Comparison of ENCODE assay signal across 9 cellular contexts in the genomic region with DNA sequence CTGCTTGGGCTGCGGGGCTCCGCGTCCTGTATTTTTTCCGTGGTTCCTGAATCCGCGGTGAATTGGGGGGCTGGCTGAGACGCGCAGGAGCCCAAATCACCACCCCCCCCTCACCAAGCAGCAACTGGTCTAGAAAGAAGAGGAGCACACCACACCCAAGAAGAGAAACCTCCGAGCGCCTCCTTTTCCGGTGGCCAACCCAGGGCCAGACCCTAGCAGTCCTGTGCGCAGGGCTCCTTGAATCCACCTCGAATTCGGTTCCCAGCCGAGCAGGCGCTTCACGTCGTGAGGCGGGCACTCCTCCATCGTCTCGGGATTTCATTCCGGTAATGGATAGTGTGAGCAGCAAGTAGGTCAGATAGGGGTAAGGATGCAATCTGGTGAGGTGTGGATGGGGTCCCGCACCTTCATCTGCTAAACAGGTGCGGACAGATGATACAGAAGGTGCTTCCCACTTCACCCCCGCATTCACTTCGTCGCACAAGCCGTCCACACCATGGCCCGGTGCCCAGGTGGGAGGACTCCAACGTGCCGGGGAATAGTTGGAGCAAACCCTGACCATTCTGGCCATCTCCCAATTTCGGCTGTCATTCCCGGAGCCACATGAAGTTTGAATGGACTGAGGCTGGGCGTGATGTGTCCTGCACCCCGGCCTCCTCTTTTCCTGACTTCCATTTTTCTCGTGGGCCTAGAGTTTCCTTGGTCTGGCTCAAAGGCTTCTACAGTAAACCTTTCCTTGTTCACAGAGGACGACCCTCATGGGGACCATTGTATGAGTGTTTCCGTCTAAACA. TPM values are rescaled to one million over a fixed set of nuclear protein-coding genes. Genes with fewer than 3 reads are reported as not detected.
DNase-seq lines count a peak whose midpoint lies in the region; ATAC-seq and TF ChIP-seq lines count a peak whose summit lies in the region.
"Had no signal": no experiment of that assay in that cellular context is flagged by ENCODE, and none has a peak within 500 bp of the region (broad histone marks: within the 10 kb centered on the region; RNA-seq: fewer than 3 reads in every experiment).

No MANE protein-coding gene starts in this region.

- H3K4me3 ChIP-seq in left ventricle myocardium inferior: peak overlapping the region; percentile 71
- peak overlapping the region in 7 of 8 donors; percentile 10 to 55 (median 23) for H3K4me3 ChIP-seq in spleen

- H3K4me1 ChIP-seq in left ventricle myocardium inferior (peaks cover 22% of the 10 kb centered on the region), spleen (peaks cover 0 to 18% (median 6%) of the 10 kb centered on the region in 6 donors)

- H3K9me3 ChIP-seq in left ventricle myocardium inferior (replicated peaks): peaks cover 4% of the 10 kb centered on the region
- peaks cover 0 to 55% (median 4%) of the 10 kb centered on the region in 8 donors for H3K9me3 ChIP-seq in spleen

- peak overlapping the region; percentile 52 for H3K4me3 Mint-ChIP-seq in activated CD8-positive, alpha-beta memory T cell treated with anti-CD3 and anti-CD28 coated beads, Interleukin-2, amount 10 ng/mL, durations not matched to agents 7 days and 5 days

- intact Hi-C loops in left ventricle myocardium inferior (cut with micrococcal nuclease): no loop called here
- intact Hi-C loops in spleen (cut with DNase I; ENCODE audit: low total_unique reads): no loop called here

- H3K36me3 ChIP-seq in left ventricle myocardium inferior (no peaks in the 10 kb centered on the region), spleen (no peaks in the 10 kb centered on the region)

- in situ Hi-C loops in GM13976 (cut with MboI; ENCODE audit: low sequenced_read_pairs, unreplicated experiment): no loop called here

- H3K4me1 Mint-ChIP-seq in activated CD8-positive, alpha-beta memory T cell treated with anti-CD3 and anti-CD28 coated beads, Interleukin-2, amount 10 ng/mL, durations not matched to agents 7 days and 5 days: peaks cover 12% of the 10 kb centered on the region

- H3K36me3 Mint-ChIP-seq in activated CD8-positive, alpha-beta memory T cell treated with anti-CD3 and anti-CD28 coated beads, Interleukin-2, amount 10 ng/mL, durations not matched to agents 7 days and 5 days: peaks cover 1% of the 10 kb centered on the region

- H3K27ac ChIP-seq in left ventricle myocardium inferior (replicated peaks) (no peak overlapping the region), spleen (no peak overlapping the region)

- no peak overlapping the region for H3K27ac Mint-ChIP-seq in activated CD8-positive, alpha-beta memory T cell treated with anti-CD3 and anti-CD28 coated beads, Interleukin-2, amount 10 ng/mL, durations not matched to agents 7 days and 5 days

- 59 to 67% (median 64%) methylated on average over 37 to 38 of the region's 38 CpGs for WGBS in spleen, 5 donors

- H3K9me3 Mint-ChIP-seq in activated CD8-positive, alpha-beta memory T cell treated with anti-CD3 and anti-CD28 coated beads, Interleukin-2, amount 10 ng/mL, durations not matched to agents 7 days and 5 days (ENCODE audit: low read depth): peaks cover 2% of the 10 kb centered on the region

- ATAC-seq in activated CD8-positive, alpha-beta memory T cell treated with anti-CD3 and anti-CD28 coated beads, Interleukin-2, amount 10 ng/mL, durations not matched to agents 7 days and 5 days: no peak
- no peak for ATAC-seq in GM21619 (IDR thresholded peaks at IDR 0.05; ENCODE audit: unreplicated experiment)
- ATAC-seq: PC-3 had no signal

- no peak for TF ChIP-seq POLR2A in spleen (IDR thresholded peaks at IDR 0.05)

- H3K27me3 ChIP-seq in left ventricle myocardium inferior (ENCODE audit: low read depth): peaks cover 27% of the 10 kb centered on the region
- H3K27me3 ChIP-seq in spleen (replicated peaks in 1 of 7): peaks cover 0 to 65% (median 15%) of the 10 kb centered on the region in 7 donors

- H3K27me3 Mint-ChIP-seq in activated CD8-positive, alpha-beta memory T cell treated with anti-CD3 and anti-CD28 coated beads, Interleukin-2, amount 10 ng/mL, durations not matched to agents 7 days and 5 days: peaks cover 52% of the 10 kb centered on the region

- CTCF ChIA-PET in activated CD8-positive, alpha-beta memory T cell treated with anti-CD3 and anti-CD28 coated beads, Interleukin-2, amount 10 ng/mL, durations not matched to agents 7 days and 5 days (lab: Charles Lee): no interaction called here

- TF ChIP-seq CTCF in GM13976 (IDR thresholded peaks at IDR 0.05; ENCODE audit: borderline replicate concordance, control extremely low read depth, extremely low read depth, insufficient read depth, missing control alignments) (no peak), left ventricle myocardium inferior (IDR thresholded peaks at IDR 0.05; ENCODE audit: borderline replicate concordance) (no peak), spleen (IDR thresholded peaks at IDR 0.05 in 8 of 11, conservative IDR thresholded peaks at IDR 0.05 in 3 of 11) (no peak)

- peak; percentile 12 for DNase-seq in GM13976 (ENCODE audit: low spot score)
- DNase-seq in activated CD8-positive, alpha-beta memory T cell treated with anti-CD3 and anti-CD28 coated beads, Interleukin-2, amount 10 ng/mL, durations not matched to agents 7 days and 5 days: peak; percentile 38
- DNase-seq in left ventricle myocardium inferior: no peak
- no peak for DNase-seq in spleen
- DNase-seq in NCI-H2107 (lab: John Stamatoyannopoulos, UW): no peak
- no peak for DNase-seq in NOMO-1 treated with dmso at 0.1 percent for 144 hours (lab: John Stamatoyannopoulos, UW; ENCODE audit: unreplicated experiment)
- no peak for DNase-seq in A172 (ENCODE audit: low spot score)
- DNase-seq: PC-3 had no signal

RNA-seq across cellular contexts. Expression of gene ZNF273, which starts 19.8 kb away (rescaled TPM):
- total RNA-seq in activated CD8-positive, alpha-beta memory T cell treated with anti-CD3 and anti-CD28 coated beads, Interleukin-2, amount 10 ng/mL, durations not matched to agents 7 days and 5 days: 10 to 100 TPM in 1 of 2 experiments, 1 to 10 TPM in 1; 8.4 to 13.6 TPM
- total RNA-seq in left ventricle myocardium inferior: 1.1 TPM
- total RNA-seq in spleen: 10 to 100 TPM in 1 of 7 donors, 1 to 10 TPM in 6; 5.4 to 10.4 (median 6.7) TPM
- polyA plus RNA-seq in spleen: 1 to 10 TPM; 2.4 to 4.0 (median 3.0) TPM
- total RNA-seq in A172 (2014; rRNA removed; shearing (Covaris generic)): 17.1 and 18.0 TPM in 2 replicates

Comparison
In these comparisons a context has a peak if more than half of its experiments do, and no peak if none do; other contexts are left out.
1. DNase-seq: peak in GM13976 (single experiment) and activated CD8-positive, alpha-beta memory T cell treated with anti-CD3 and anti-CD28 coated beads, Interleukin-2, amount 10 ng/mL, durations not matched to agents 7 days and 5 days (single experiment); none in left ventricle myocardium inferior (single experiment), spleen (single experiment), NCI-H2107 (single experiment), NOMO-1 treated with dmso at 0.1 percent for 144 hours (single experiment) and A172 (single experiment).